Comparison of ENCODE assay signal across 16 cellular contexts in genomic region chr20:12838261-12838866, GRCh38.
DNase-seq lines count a peak whose midpoint lies in the region; ATAC-seq and TF ChIP-seq lines count a peak whose summit lies in the region.
"Had no signal": no experiment of that assay in that cellular context is flagged by ENCODE, and none has a peak within 500 bp of the region (broad histone marks: within the 10 kb centered on the region; RNA-seq: fewer than 3 reads in every experiment).

No MANE protein-coding gene starts in this region.

- intact Hi-C loops in A673 (cut with micrococcal nuclease; ENCODE audit: unreplicated experiment): no loop called here

- TF ChIP-seq CTCF in A673 (conservative IDR thresholded peaks at IDR 0.05; ENCODE audit: low read depth, low read length) (peak; percentile 67), GM12872 (IDR thresholded peaks at IDR 0.05; ENCODE audit: insufficient read depth, low read depth, low read length) (peak; percentile 70), epithelial cell of proximal tubule (conservative IDR thresholded peaks at IDR 0.05; ENCODE audit: low read depth, low read length) (peak; percentile 58)

- peak; percentile 10 for DNase-seq in A673 (ENCODE audit: low spot score)
- peak; percentile 35 for DNase-seq in NCI-H69 (lab: John Stamatoyannopoulos, UW)
- DNase-seq in epithelial cell of proximal tubule (ENCODE audit: low read depth): no peak
- no peak for DNase-seq in hippocampal formation (lab: John Stamatoyannopoulos, UW)
- DNase-seq in activated CD8-positive, alpha-beta memory T cell treated with anti-CD3 and anti-CD28 coated beads, Interleukin-2, amount 50 U/mL, for 48 hours: no peak
- DNase-seq: activated T-cell treated with anti-CD3 and anti-CD28 coated beads, Interleukin-2, amount 50 U/mL, for 1 hour; C1 segment of cervical spinal cord; effector memory CD8-positive, alpha-beta T cell; NCI-H446; pancreas; stimulated activated naive CD4-positive, alpha-beta T cell had no signal

- no peak overlapping the region for H3K27ac ChIP-seq in A673 (ENCODE audit: low read depth, low read length, poor library complexity, severe bottlenecking)
- H3K27ac ChIP-seq: ascending aorta, pancreas, VCaP had no signal

- H3K27me3 ChIP-seq in A673 (replicated peaks; ENCODE audit: insufficient read depth, low read depth, low read length, poor library complexity): no peaks in the 10 kb centered on the region
- H3K27me3 ChIP-seq: ascending aorta had no signal

- POLR2A ChIA-PET in A673 (lab: Charles Lee; ENCODE audit: low non-redundant PET): interaction anchor here (0.6 kb wide), 1 partner anchor 51 kb away, joined by 3 read pairs; no protein-coding TSS in a partner anchor

- H3K4me3 ChIP-seq in A673 (ENCODE audit: low read depth, low read length, poor library complexity, severe bottlenecking) (no peak overlapping the region), epithelial cell of proximal tubule (ENCODE audit: low read depth, low read length) (no peak overlapping the region)
- H3K4me3 ChIP-seq: ascending aorta, pancreas had no signal

- no peaks in the 10 kb centered on the region for H3K9me3 ChIP-seq in A673 (ENCODE audit: low read depth, low read length, poor library complexity, severe bottlenecking)
- H3K9me3 ChIP-seq: ascending aorta, pancreas had no signal

- no peaks in the 10 kb centered on the region for H3K4me1 ChIP-seq in A673 (ENCODE audit: insufficient read depth, low read length, poor library complexity, severe bottlenecking)
- H3K4me1 ChIP-seq: ascending aorta, pancreas had no signal

- BruUV-seq in A673 (replicated peaks; lab: Mats Ljungman, UMichigan): no TSS peak

- no peaks in the 10 kb centered on the region for H3K36me3 ChIP-seq in A673 (ENCODE audit: insufficient read depth, low read length, poor library complexity, severe bottlenecking)
- H3K36me3 ChIP-seq: ascending aorta, pancreas had no signal

- CTCF ChIA-PET in A673 (lab: Charles Lee): no interaction called here

- ATAC-seq in HG02571 (IDR thresholded peaks at IDR 0.05; ENCODE audit: unreplicated experiment) (no peak), GM18502 (IDR thresholded peaks at IDR 0.05; ENCODE audit: poor library complexity, unreplicated experiment) (no peak)
- ATAC-seq: effector memory CD8-positive, alpha-beta T cell; pancreas had no signal

Comparison
In these comparisons a context has a peak if more than half of its experiments do, and no peak if none do; other contexts are left out.
1. DNase-seq: peak in A673 (single experiment) and NCI-H69 (single experiment); none in epithelial cell of proximal tubule (single experiment), hippocampal formation (0 of 2) and activated CD8-positive, alpha-beta memory T cell treated with anti-CD3 and anti-CD28 coated beads, Interleukin-2, amount 50 U/mL, for 48 hours (single experiment).
2. Peak in every context shown above with its lines, with median percentiles within 50 percentile points of each other: CTCF ChIP-seq.